In genomic region chr2:219452361-219453317, GRCh38 we compare ENCODE assay signal across 9 cellular contexts. TPM values are rescaled to one million over a fixed set of nuclear protein-coding genes. Genes with fewer than 3 reads are reported as not detected.
DNase-seq lines count a peak whose midpoint lies in the region; ATAC-seq and TF ChIP-seq lines count a peak whose summit lies in the region.
"Had no signal": no experiment of that assay in that cellular context is flagged by ENCODE, and none has a peak within 500 bp of the region (broad histone marks: within the 10 kb centered on the region; RNA-seq: fewer than 3 reads in every experiment).

No MANE protein-coding gene starts in this region.

- H3K36me3 Mint-ChIP-seq in nephron progenitor cell (ENCODE audit: low read depth): peaks cover 6% of the 10 kb centered on the region

- no peaks in the 10 kb centered on the region for H3K9me3 Mint-ChIP-seq in nephron progenitor cell

- ATAC-seq in esophagus mucosa: peak; percentile 75
- ATAC-seq in HG02623 (IDR thresholded peaks at IDR 0.05; ENCODE audit: unreplicated experiment): no peak
- ATAC-seq in HG02840 (IDR thresholded peaks at IDR 0.05; ENCODE audit: low FRiP score, unreplicated experiment): no peak

- H3K27ac Mint-ChIP-seq in nephron progenitor cell: peak overlapping the region; percentile 39

- H3K4me3 ChIP-seq in AG10803 (ENCODE audit: low read length): 0 out of 2 replicates have a peak overlapping the region, but pooled peaks have one; percentile 4

- peak overlapping the region; percentile 6 for H3K4me3 Mint-ChIP-seq in nephron progenitor cell

- peaks cover 37% of the 10 kb centered on the region for H3K27me3 Mint-ChIP-seq in nephron progenitor cell (ENCODE audit: low read depth, poor library complexity)

- no peak for TF ChIP-seq CTCF in AG10803 (conservative IDR thresholded peaks at IDR 0.05; ENCODE audit: low read length)
- no peak for TF ChIP-seq CTCF in nephron progenitor cell (IDR thresholded peaks at IDR 0.05)

- peak; percentile 95 for DNase-seq in AG10803 (ENCODE audit: low read depth)
- DNase-seq in NCI-H446 (lab: John Stamatoyannopoulos, UW): peak; percentile 93 to 98
- DNase-seq in nephron progenitor cell: no peak
- no peak for DNase-seq in Kasumi-1 (lab: John Stamatoyannopoulos, UW)
- DNase-seq in NCI-H1930 (lab: John Stamatoyannopoulos, UW): no peak
- DNase-seq: KG1 had no signal

- H3K4me1 Mint-ChIP-seq in nephron progenitor cell: peaks cover 46% of the 10 kb centered on the region

RNA-seq across cellular contexts. Expression of gene SPEG, which starts 18.0 kb away (rescaled TPM):
- total RNA-seq in esophagus mucosa: 3.8 TPM

RNA-seq across cellular contexts. Expression of gene DES, which starts 34.5 kb away (rescaled TPM):
- 29.3 TPM for total RNA-seq in esophagus mucosa

RNA-seq across cellular contexts. Expression of gene GMPPA, which starts 46.1 kb away (rescaled TPM):
- total RNA-seq in esophagus mucosa: 19.9 TPM

Comparison
In these comparisons a context has a peak if more than half of its experiments do, and no peak if none do; other contexts are left out.
1. DNase-seq: peak in AG10803 (single experiment) and NCI-H446 (2 of 2); none in nephron progenitor cell (single experiment), Kasumi-1 (0 of 2) and NCI-H1930 (0 of 2).